ENCODE assay signal across 16 cellular contexts in the genomic region with DNA sequence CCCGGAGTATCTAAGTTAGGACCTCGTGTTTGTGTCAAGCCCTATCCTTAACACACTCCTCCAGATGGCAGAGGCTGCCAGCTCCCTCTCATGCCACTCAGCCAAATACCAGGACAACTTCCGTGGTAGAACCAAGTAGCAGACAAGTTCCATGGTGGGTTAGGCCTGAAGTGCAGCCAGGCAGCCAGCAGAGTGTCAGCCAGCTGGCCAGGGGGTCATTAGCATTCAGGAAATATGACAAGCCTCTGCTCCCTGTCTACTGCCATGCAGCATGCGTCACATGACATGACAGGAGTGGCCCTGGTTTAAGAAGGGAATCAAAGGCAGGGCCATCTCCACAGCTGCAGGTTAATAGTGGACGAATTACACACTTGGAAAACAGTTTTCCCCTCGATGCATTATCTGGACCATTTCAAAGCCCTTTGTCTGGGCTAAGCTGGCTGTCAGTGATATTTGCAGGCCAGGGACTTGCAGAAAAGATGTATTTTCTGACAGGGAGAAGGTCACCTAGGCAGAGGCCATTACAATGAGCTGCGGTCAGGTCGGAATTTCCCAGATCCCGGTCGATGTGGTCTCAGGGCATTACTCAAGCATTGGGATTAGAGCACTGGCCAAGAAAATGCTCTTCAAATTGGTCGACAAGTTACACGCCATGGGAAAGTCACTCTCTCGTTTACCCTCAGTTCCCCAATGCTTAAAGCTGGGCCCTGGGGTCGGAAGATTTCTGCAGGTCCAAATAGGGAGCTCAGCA.
A peak's percentile ranks its signal among the peaks of the same experiment; 100 is the strongest.
DNase-seq lines count a peak whose midpoint lies in the region; ATAC-seq and TF ChIP-seq lines count a peak whose summit lies in the region.
"Had no signal": no experiment of that assay in that cellular context is flagged by ENCODE, and none has a peak within 500 bp of the region (broad histone marks: within the 10 kb centered on the region; RNA-seq: fewer than 3 reads in every experiment).

No MANE protein-coding gene starts in this region.

- H3K9me3 ChIP-seq in left lung (no peaks in the 10 kb centered on the region), esophagus squamous epithelium (no peaks in the 10 kb centered on the region)
- H3K9me3 ChIP-seq: sigmoid colon had no signal

- TF ChIP-seq POLR2A in esophagus squamous epithelium (IDR thresholded peaks at IDR 0.05), result no peak

- peaks cover 0 to 8% of the 10 kb centered on the region in 2 donors for H3K27me3 ChIP-seq in left lung
- peaks cover 0 to 19% (median 0%) of the 10 kb centered on the region in 4 donors for H3K27me3 ChIP-seq in esophagus squamous epithelium

- intact Hi-C loops in left lung (cut with DNase I) (no loop called here), esophagus squamous epithelium (cut with DNase I) (no loop called here)

- 70 to 74% methylated on average over 11 to 12 of the region's 14 CpGs for WGBS in esophagus squamous epithelium, 2 donors

- H3K4me3 ChIP-seq in left lung, result no peak overlapping the region
- no peak overlapping the region for H3K4me3 ChIP-seq in esophagus squamous epithelium
- H3K4me3 ChIP-seq: GM23338, sigmoid colon had no signal

- H3K27ac ChIP-seq in left lung (no peak overlapping the region), esophagus squamous epithelium (no peak overlapping the region)
- H3K27ac ChIP-seq: sigmoid colon had no signal

- ATAC-seq in left lung (peak; percentile 93), HG02588 (IDR thresholded peaks at IDR 0.05; ENCODE audit: unreplicated experiment) (no peak), HG03460 (IDR thresholded peaks at IDR 0.05; ENCODE audit: unreplicated experiment) (no peak), GM21723 (IDR thresholded peaks at IDR 0.05; ENCODE audit: unreplicated experiment) (no peak)
- ATAC-seq: activated CD4-positive, alpha-beta T cell treated with anti-CD3 and anti-CD28 coated beads for 36 hours; activated T-cell treated with anti-CD3 and anti-CD28 coated beads, Interleukin-2, amount 50 U/mL, for 4 hours; GM23338; stimulated activated naive CD8-positive, alpha-beta T cell treated with anti-CD3 and anti-CD28 coated beads, Interleukin-15, Interleukin-2, amounts not matched to agents 100 U/mL and 50 U/mL, for 24 hours had no signal

- H3K36me3 ChIP-seq in left lung (no peaks in the 10 kb centered on the region), esophagus squamous epithelium (no peaks in the 10 kb centered on the region)
- H3K36me3 ChIP-seq: sigmoid colon had no signal

- DNase-seq in A172 (ENCODE audit: low spot score) (peak; percentile 70), DMS79 treated with DMSO at 0.1 percent for 48 hours (lab: John Stamatoyannopoulos, UW) (peak; percentile 89), RPMI7951 (ENCODE audit: low read depth) (peak; percentile 70), left lung (peak in 1 of 2 donors; percentile 54), esophagus squamous epithelium (lab: John Stamatoyannopoulos, UW) (no peak)
- DNase-seq: activated CD4-positive, alpha-beta T cell treated with anti-CD3 and anti-CD28 coated beads for 36 hours; activated T-cell treated with anti-CD3 and anti-CD28 coated beads, Interleukin-2, amount 50 U/mL, for 4 hours; EL; MM.1S; naive B cell; sigmoid colon; stimulated activated naive CD8-positive, alpha-beta T cell treated with anti-CD3 and anti-CD28 coated beads, Interleukin-15, Interleukin-2, amounts not matched to agents 100 U/mL and 50 U/mL, for 24 hours had no signal

- H3K4me1 ChIP-seq in left lung (peaks cover 0 to 6% of the 10 kb centered on the region in 2 donors), esophagus squamous epithelium (peaks cover 0 to 22% (median 0%) of the 10 kb centered on the region in 3 donors)

- TF ChIP-seq CTCF in left lung (IDR thresholded peaks at IDR 0.05), result no peak
- no peak for TF ChIP-seq CTCF in esophagus squamous epithelium (IDR thresholded peaks at IDR 0.05)
